Comparison of ENCODE assay signal across 2 cellular contexts in the genomic region with DNA sequence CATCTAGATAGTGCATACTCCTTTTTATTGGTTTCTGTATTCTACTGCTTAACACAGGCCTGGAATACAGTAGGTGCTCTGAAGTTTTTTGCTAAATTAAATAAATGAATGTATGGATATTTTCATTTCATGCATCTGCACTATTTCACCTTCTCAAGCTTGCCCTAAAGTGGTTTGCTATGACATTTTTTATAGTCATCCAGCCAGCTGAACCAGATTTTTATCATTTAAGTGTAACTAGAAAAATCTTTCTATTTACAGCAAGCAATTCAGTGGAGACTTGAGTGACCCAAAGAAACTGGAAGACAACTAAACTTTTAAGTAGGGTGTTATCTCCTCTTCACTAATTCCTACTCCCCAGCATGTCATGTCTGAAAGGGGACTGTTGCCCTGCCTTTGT.
TF ChIP-seq lines count a peak whose summit lies in the region.

No MANE protein-coding gene starts in this region.

TF ChIP-seq in A549, 52 proteins besides CTCF, POLR2A, EP300 and RAD21 (continued from another document):
- TF ChIP-seq ZC3H11A (IDR thresholded peaks at IDR 0.05) (no peak), CHD2 (IDR thresholded peaks at IDR 0.05; ENCODE audit: low read length, partially characterized antibody) (no peak), HOXB5 (CRISPR knock-in tag; IDR thresholded peaks at IDR 0.05) (no peak), SMC3 (IDR thresholded peaks at IDR 0.05) (no peak), NFE2L2 (conservative IDR thresholded peaks at IDR 0.05; ENCODE audit: low read length) (no peak), ZSCAN20 (CRISPR knock-in tag; IDR thresholded peaks at IDR 0.05) (no peak), HDAC2 (IDR thresholded peaks at IDR 0.05) (no peak), NPAS2 (CRISPR knock-in tag; IDR thresholded peaks at IDR 0.05; ENCODE audit: borderline replicate concordance) (no peak), HEYL (CRISPR knock-in tag; IDR thresholded peaks at IDR 0.05) (no peak), CHD4 (IDR thresholded peaks at IDR 0.05; ENCODE audit: borderline replicate concordance) (no peak), BHLHE40 (IDR thresholded peaks at IDR 0.05; ENCODE audit: low read depth, low read length) (no peak)
- TF ChIP-seq, protein P1, sequence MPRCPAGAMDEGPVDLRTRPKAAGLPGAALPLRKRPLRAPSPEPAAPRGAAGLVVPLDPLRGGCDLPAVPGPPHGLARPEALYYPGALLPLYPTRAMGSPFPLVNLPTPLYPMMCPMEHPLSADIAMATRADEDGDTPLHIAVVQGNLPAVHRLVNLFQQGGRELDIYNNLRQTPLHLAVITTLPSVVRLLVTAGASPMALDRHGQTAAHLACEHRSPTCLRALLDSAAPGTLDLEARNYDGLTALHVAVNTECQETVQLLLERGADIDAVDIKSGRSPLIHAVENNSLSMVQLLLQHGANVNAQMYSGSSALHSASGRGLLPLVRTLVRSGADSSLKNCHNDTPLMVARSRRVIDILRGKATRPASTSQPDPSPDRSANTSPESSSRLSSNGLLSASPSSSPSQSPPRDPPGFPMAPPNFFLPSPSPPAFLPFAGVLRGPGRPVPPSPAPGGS (IDR thresholded peaks at IDR 0.05) = no peak
- TF ChIP-seq, protein P2, sequence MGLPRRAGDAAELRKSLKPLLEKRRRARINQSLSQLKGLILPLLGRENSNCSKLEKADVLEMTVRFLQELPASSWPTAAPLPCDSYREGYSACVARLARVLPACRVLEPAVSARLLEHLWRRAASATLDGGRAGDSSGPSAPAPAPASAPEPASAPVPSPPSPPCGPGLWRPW (IDR thresholded peaks at IDR 0.05) = no peak
- TF ChIP-seq, protein P3, sequence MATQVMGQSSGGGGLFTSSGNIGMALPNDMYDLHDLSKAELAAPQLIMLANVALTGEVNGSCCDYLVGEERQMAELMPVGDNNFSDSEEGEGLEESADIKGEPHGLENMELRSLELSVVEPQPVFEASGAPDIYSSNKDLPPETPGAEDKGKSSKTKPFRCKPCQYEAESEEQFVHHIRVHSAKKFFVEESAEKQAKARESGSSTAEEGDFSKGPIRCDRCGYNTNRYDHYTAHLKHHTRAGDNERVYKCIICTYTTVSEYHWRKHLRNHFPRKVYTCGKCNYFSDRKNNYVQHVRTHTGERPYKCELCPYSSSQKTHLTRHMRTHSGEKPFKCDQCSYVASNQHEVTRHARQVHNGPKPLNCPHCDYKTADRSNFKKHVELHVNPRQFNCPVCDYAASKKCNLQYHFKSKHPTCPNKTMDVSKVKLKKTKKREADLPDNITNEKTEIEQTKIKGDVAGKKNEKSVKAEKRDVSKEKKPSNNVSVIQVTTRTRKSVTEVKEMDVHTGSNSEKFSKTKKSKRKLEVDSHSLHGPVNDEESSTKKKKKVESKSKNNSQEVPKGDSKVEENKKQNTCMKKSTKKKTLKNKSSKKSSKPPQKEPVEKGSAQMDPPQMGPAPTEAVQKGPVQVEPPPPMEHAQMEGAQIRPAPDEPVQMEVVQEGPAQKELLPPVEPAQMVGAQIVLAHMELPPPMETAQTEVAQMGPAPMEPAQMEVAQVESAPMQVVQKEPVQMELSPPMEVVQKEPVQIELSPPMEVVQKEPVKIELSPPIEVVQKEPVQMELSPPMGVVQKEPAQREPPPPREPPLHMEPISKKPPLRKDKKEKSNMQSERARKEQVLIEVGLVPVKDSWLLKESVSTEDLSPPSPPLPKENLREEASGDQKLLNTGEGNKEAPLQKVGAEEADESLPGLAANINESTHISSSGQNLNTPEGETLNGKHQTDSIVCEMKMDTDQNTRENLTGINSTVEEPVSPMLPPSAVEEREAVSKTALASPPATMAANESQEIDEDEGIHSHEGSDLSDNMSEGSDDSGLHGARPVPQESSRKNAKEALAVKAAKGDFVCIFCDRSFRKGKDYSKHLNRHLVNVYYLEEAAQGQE (IDR thresholded peaks at IDR 0.05) = no peak

TF ChIP-seq in SK-N-SH, 30 proteins besides CTCF, POLR2A, EP300 and RAD21 (continued from another document):
- 0 out of 2 replicates have a peak, but pooled peaks have one; percentile 22 for TF ChIP-seq TCF12 (IDR thresholded peaks at IDR 0.05)
